ENCODE assay signal across 8 cellular contexts in the genomic region with DNA sequence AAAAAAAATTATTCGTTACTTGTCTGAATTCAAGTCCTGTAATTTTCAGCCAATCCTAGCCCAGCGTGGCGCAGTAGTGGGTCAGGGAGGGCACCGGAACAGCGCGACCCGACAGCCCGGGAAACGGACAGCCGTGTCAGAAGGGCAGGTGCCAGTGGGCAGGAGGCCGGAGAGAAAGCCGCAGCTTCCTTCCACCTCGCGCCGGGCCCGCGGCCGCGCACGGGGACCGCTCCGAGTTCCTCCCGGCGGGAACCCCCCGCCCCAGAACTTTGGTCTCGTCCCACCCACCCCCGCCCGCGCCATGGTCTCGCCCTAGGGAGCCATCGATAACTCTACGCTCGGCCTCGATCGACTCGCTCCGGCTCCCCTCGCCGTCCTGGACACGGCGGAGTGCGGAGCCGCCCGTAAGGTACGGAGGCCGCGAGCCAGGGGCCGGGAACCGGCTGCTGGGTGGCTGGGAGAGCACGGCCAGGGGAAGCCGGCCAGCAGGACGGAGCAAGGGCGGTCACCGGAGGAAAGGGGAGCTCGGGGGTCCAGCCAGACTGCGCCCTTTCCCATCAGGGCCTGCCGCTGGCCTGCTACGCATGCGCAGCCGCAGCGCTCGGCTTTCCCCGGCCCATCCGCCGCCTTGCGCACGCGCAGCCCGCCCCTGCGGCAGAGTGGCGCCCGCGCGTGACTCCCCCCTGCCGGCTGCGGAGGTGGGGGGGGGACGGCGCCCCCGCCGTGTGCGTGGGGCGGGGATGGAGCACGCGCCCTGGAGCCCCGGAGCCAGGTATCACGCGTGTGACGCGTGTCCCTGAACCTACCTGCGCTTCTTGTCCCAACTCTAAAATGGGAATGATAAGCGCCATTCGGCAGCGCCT. TPM values are rescaled to one million over a fixed set of nuclear protein-coding genes. Genes with fewer than 3 reads are reported as not detected.
DNase-seq lines count a peak whose midpoint lies in the region; ATAC-seq, FAIRE-seq and TF ChIP-seq lines count a peak whose summit lies in the region.

A gene with protein sequence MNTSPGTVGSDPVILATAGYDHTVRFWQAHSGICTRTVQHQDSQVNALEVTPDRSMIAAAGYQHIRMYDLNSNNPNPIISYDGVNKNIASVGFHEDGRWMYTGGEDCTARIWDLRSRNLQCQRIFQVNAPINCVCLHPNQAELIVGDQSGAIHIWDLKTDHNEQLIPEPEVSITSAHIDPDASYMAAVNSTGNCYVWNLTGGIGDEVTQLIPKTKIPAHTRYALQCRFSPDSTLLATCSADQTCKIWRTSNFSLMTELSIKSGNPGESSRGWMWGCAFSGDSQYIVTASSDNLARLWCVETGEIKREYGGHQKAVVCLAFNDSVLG (plus strand): TSS at position 351 of the 863 bp plus-strand sequence. CDS start 632 bp downstream, outside the sequence.

- peak within 1 kb of the TSS; percentile 81 for H3K4me3 ChIP-seq in astrocyte (ENCODE audit: insufficient read depth, low read depth, low read length)
- peak within 1 kb of the TSS; percentile 97 for H3K4me3 ChIP-seq in hepatocyte
- peak within 1 kb of the TSS; percentile 89 for H3K4me3 ChIP-seq in retinal pigment epithelial cell (ENCODE audit: low read length)

- no peaks in the 10 kb centered on the region for H3K27me3 ChIP-seq in astrocyte (ENCODE audit: insufficient read depth, low read length)
- H3K27me3 ChIP-seq in hepatocyte, result no peaks in the 10 kb centered on the region

- H3K4me2 ChIP-seq in astrocyte (ENCODE audit: low read length) (peak within 1 kb of the TSS; percentile 100), hepatocyte (peak within 1 kb of the TSS; percentile 97)

- ATAC-seq in HG02610 (IDR thresholded peaks at IDR 0.05; ENCODE audit: unreplicated experiment), result peak; percentile 60

- peak within 1 kb of the TSS; percentile 96 for H2AFZ ChIP-seq in astrocyte (ENCODE audit: low read depth, low read length)
- H2AFZ ChIP-seq in hepatocyte, result peak within 1 kb of the TSS; percentile 92

- peaks cover 7% of the 10 kb centered on the region for H3K9me3 Mint-ChIP-seq in astrocyte (ENCODE audit: unreplicated experiment)

- H3K9me3 ChIP-seq in astrocyte (ENCODE audit: insufficient read depth, low read depth, low read length), result no peaks in the 10 kb centered on the region
- H3K9me3 ChIP-seq in hepatocyte (ENCODE audit: low read depth), result no peaks in the 10 kb centered on the region

- under 1% methylated on average over 49 of the region's 93 CpGs for WGBS in hepatocyte (ENCODE audit: low lambda C conversion rate, missing lambda C conversion rate)

- TF ChIP-seq POLR2A in GM12891 (IDR thresholded peaks at IDR 0.05; ENCODE audit: low read depth, low read length), result peak; percentile 78

- H3K27ac Mint-ChIP-seq in astrocyte (ENCODE audit: unreplicated experiment), result peak within 1 kb of the TSS; percentile 4

- H3K27me3 Mint-ChIP-seq in astrocyte (ENCODE audit: low read depth, unreplicated experiment), result peaks cover 14% of the 10 kb centered on the region

- H3K9me2 ChIP-seq in hepatocyte (replicated peaks; ENCODE audit: insufficient read depth), result no peaks in the 10 kb centered on the region

- DNase-seq in GM12891 (ENCODE audit: insufficient read length, low spot score) (peak; percentile 100), NCI-H128 (lab: John Stamatoyannopoulos, UW; ENCODE audit: unreplicated experiment) (peak; percentile 64), T-helper 22 cell (ENCODE audit: low read depth) (peak; percentile 87), astrocyte (ENCODE audit: low read depth) (peak; percentile 68), hepatocyte (ENCODE audit: low spot score) (peak; percentile 94), retinal pigment epithelial cell (ENCODE audit: low read depth) (peak; percentile 37), cerebellar nuclear complex (lab: John Stamatoyannopoulos, UW) (no peak)

- peaks cover 4% of the 10 kb centered on the region for H3K4me1 Mint-ChIP-seq in astrocyte (ENCODE audit: low read depth, unreplicated experiment)

- H3K36me3 ChIP-seq in astrocyte (ENCODE audit: insufficient read depth, low read length) (no peaks in the 10 kb centered on the region), hepatocyte (replicated peaks; ENCODE audit: insufficient read depth, low read depth) (no peaks in the 10 kb centered on the region)

- FAIRE-seq in GM12891 (lab: Jason Lieb, UNC), result peak; percentile 99
- no peak for FAIRE-seq in astrocyte (lab: Jason Lieb, UNC)

- peak within 1 kb of the TSS; percentile 90 for H3K4me3 Mint-ChIP-seq in astrocyte (ENCODE audit: unreplicated experiment)

- peaks cover 18% of the 10 kb centered on the region for H3K79me2 ChIP-seq in astrocyte (ENCODE audit: insufficient read depth, low read length)
- H3K79me2 ChIP-seq in hepatocyte, result peaks cover 12% of the 10 kb centered on the region

- peak within 1 kb of the TSS; percentile 95 for H3K27ac ChIP-seq in astrocyte (ENCODE audit: low read depth, low read length)
- H3K27ac ChIP-seq in hepatocyte, result peak within 1 kb of the TSS; percentile 99

- H3K9ac ChIP-seq in astrocyte (ENCODE audit: low read length), result peak within 1 kb of the TSS; percentile 96

- TF ChIP-seq CTCF in astrocyte (IDR thresholded peaks at IDR 0.05; ENCODE audit: insufficient read depth, low read depth, low read length) (no peak), hepatocyte (IDR thresholded peaks at IDR 0.05; ENCODE audit: poor library complexity) (peak; percentile 15), retinal pigment epithelial cell (conservative IDR thresholded peaks at IDR 0.05; ENCODE audit: low read depth, low read length) (no peak)

- H4K20me1 ChIP-seq in astrocyte (ENCODE audit: insufficient read depth, low read length) (peaks cover 2% of the 10 kb centered on the region), hepatocyte (ENCODE audit: insufficient read depth, poor library complexity, severe bottlenecking) (no peaks in the 10 kb centered on the region)

- H3K36me3 Mint-ChIP-seq in astrocyte (ENCODE audit: low read depth, unreplicated experiment), result peaks cover 4% of the 10 kb centered on the region

- H3K4me1 ChIP-seq in astrocyte (ENCODE audit: insufficient read depth, low read length), result peaks cover 11% of the 10 kb centered on the region
- peaks cover 8% of the 10 kb centered on the region for H3K4me1 ChIP-seq in hepatocyte (ENCODE audit: insufficient read depth)

TF ChIP-seq in GM12891, 5 proteins besides CTCF, POLR2A, EP300 and RAD21:
- peak; percentile 77 for TF ChIP-seq TAF1 (IDR thresholded peaks at IDR 0.05; ENCODE audit: low read depth, low read length)
- peak; percentile 88 for TF ChIP-seq POLR2AphosphoS5 (IDR thresholded peaks at IDR 0.05; ENCODE audit: low read depth, low read length)
- 0 out of 2 replicates have a peak, but pooled peaks have one; percentile 28 for TF ChIP-seq SPI1 (IDR thresholded peaks at IDR 0.05; ENCODE audit: low read depth, low read length)
- TF ChIP-seq PAX5 (IDR thresholded peaks at IDR 0.05; ENCODE audit: insufficient read depth, low read length, severe bottlenecking), result no peak
- TF ChIP-seq POU2F2 (IDR thresholded peaks at IDR 0.05; ENCODE audit: low read depth, low read length), result peak; percentile 30; the same call in 1 of the 2 replicates

RNA-seq across cellular contexts. Expression of the gene that starts here (rescaled TPM):
- 51.9 TPM for polyA plus RNA-seq in GM12891 (2012; ENCODE audit: low read depth, missing spikeins)
- total RNA-seq in astrocyte (32.6 and 34.7 TPM in 2 replicates), hepatocyte (28.3 and 52.4 TPM in 2 replicates)
- 87.3 and 88.3 TPM in 2 replicates for polyA plus RNA-seq in hepatocyte

Comparison
In these comparisons a context has a peak if more than half of its experiments do, and no peak if none do; other contexts are left out.
1. DNase-seq: peak in GM12891 (single experiment), NCI-H128 (single experiment), T-helper 22 cell (single experiment), astrocyte (single experiment), hepatocyte (single experiment) and retinal pigment epithelial cell (single experiment); none in cerebellar nuclear complex (0 of 2).
2. Peak in every context shown above with its lines, with median percentiles within 50 percentile points of each other: H3K4me3 ChIP-seq.